In the genomic region with DNA sequence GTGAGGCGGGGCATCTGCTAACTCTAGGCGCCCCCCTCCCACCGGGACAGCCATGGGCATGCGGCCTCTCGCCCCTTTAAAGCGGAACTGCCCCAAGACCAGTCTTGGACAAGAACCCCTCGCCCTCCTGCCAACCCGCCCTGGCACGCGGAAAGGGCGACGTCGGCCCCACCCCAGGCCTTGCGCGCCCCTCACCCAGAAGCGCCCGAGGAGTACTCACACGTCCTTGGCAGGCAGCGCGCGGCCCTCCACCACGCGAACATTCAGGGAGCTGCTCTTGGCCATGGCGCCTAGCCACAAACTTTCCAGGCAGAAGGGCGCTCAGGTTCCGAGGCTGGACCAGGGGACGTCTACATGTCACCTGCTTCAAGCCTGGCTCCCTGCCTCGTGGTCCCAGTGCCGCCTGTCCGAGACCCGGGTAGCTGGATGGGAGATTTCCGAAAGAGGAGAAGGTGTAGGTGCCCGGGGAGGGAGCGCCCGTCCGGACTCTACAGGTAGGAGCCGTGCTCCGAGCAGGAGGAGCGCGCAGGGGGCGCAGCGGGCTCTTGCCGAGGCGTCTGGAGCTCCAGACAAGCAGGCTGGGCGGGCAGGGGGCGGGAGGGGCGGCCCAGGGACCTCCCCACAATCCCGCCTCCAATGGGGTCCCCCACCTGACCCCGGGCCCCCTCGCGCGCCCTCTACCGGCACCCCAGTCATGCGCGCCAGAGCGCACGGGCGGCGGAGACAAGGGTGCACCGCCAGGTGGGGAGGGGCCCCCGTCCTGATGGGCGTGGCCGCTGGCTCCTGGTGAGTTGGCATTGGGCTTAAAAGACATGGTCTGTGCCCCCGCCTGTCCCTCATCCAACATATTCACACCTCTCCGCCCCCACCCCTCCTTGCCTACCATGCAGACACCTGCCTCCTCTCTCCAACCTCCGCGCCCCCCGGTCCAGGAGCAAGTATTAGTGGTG, we compare ENCODE assay signal across 8 cellular contexts. TPM values are rescaled to one million over a fixed set of nuclear protein-coding genes. Genes with fewer than 3 reads are reported as not detected.
DNase-seq lines count a peak whose midpoint lies in the region; ATAC-seq, FAIRE-seq and TF ChIP-seq lines count a peak whose summit lies in the region.

A gene with protein sequence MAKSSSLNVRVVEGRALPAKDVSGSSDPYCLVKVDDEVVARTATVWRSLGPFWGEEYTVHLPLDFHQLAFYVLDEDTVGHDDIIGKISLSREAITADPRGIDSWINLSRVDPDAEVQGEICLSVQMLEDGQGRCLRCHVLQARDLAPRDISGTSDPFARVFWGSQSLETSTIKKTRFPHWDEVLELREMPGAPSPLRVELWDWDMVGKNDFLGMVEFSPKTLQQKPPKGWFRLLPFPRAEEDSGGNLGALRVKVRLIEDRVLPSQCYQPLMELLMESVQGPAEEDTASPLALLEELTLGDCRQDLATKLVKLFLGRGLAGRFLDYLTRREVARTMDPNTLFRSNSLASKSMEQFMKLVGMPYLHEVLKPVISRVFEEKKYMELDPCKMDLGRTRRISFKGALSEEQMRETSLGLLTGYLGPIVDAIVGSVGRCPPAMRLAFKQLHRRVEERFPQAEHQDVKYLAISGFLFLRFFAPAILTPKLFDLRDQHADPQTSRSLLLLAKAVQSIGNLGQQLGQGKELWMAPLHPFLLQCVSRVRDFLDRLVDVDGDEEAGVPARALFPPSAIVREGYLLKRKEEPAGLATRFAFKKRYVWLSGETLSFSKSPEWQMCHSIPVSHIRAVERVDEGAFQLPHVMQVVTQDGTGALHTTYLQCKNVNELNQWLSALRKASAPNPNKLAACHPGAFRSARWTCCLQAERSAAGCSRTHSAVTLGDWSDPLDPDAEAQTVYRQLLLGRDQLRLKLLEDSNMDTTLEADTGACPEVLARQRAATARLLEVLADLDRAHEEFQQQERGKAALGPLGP (minus strand): TSS at position 584 of the 950 bp plus-strand sequence. CDS start 299 bp downstream, at position 285.

- WGBS in small intestine, 3 donors: 4 to 8% (median 5%) methylated on average over 61 to 68 of the region's 68 CpGs

- no peak for FAIRE-seq in small intestine (lab: Jason Lieb, UNC)

- peaks cover 27% of the 10 kb centered on the region for H3K27me3 ChIP-seq in foreskin keratinocyte
- peaks cover 0 to 2% of the 10 kb centered on the region in 2 donors for H3K27me3 ChIP-seq in small intestine (ENCODE audit: control insufficient read depth in 2 of 2, insufficient read depth in 2 of 2, low read length in 2 of 2)

- H3K36me3 ChIP-seq in small intestine (ENCODE audit: control insufficient read depth in 2 of 2, insufficient read depth in 2 of 2, low read length in 2 of 2): no peaks in the 10 kb centered on the region

- in situ Hi-C loops in G401 (cut with HindIII; ENCODE audit: low sequenced_read_pairs): no loop called here

- peak; percentile 67 for TF ChIP-seq CTCF in foreskin keratinocyte (conservative IDR thresholded peaks at IDR 0.05)

- no peak for TF ChIP-seq POLR2A in GM18505 (IDR thresholded peaks at IDR 0.05; ENCODE audit: borderline replicate concordance, extremely low read depth, insufficient read depth, insufficient read length)

- ATAC-seq in foreskin keratinocyte: peak; percentile 81
- ATAC-seq in GM18505 (IDR thresholded peaks at IDR 0.05; ENCODE audit: unreplicated experiment): no peak

- DNase-seq in NCI-H82 (lab: John Stamatoyannopoulos, UW) (peak; percentile 81), NCI-H82 treated with DMSO at 0.1 percent for 48 hours (lab: John Stamatoyannopoulos, UW; ENCODE audit: unreplicated experiment) (no peak), NCI-H526 (lab: John Stamatoyannopoulos, UW) (peak; percentile 64 to 87), activated T-cell treated with anti-CD3 and anti-CD28 coated beads for 24 hours (ENCODE audit: low read depth) (peak; percentile 67), foreskin keratinocyte (peak in 1 of 2 donors; percentile 20), small intestine (peak; percentile 46), G401 (ENCODE audit: low spot score) (no peak)

- no peaks in the 10 kb centered on the region for H3K9me3 ChIP-seq in small intestine (ENCODE audit: control insufficient read depth, low read depth)

- no peaks in the 10 kb centered on the region for H3K4me1 ChIP-seq in foreskin keratinocyte
- H3K4me1 ChIP-seq in small intestine (ENCODE audit: control insufficient read depth in 2 of 2, insufficient read depth in 1 of 2, low read depth in 1 of 2, low read length in 1 of 2): no peaks in the 10 kb centered on the region

- H3K27ac ChIP-seq in foreskin keratinocyte (no peak within 1 kb of the TSS), small intestine (ENCODE audit: low read depth in 1 of 2, low read length in 1 of 2) (no peak within 1 kb of the TSS)

- H3K4me3 ChIP-seq in small intestine (ENCODE audit: low read depth in 1 of 2, low read length in 2 of 2): peak within 1 kb of the TSS in 1 of 2 donors; percentile 20

RNA-seq across cellular contexts. Expression of the gene that starts here (rescaled TPM):
- total RNA-seq in foreskin keratinocyte: 0.07 TPM in 1 of 2 replicates, not detected in the other
- polyA plus RNA-seq in foreskin keratinocyte (not detected in 2 replicates), small intestine (under 1 TPM in 2 of 3 donors, not detected in 1; 0.16 to 0.81 TPM)
- total RNA-seq in G401 (2014; rRNA removed; shearing (Covaris generic)): 3.1 and 3.3 TPM in 2 replicates

Comparison
In these comparisons a context has a peak if more than half of its experiments do, and no peak if none do; other contexts are left out.
1. DNase-seq: peak in NCI-H82 (single experiment), NCI-H526 (2 of 2) and activated T-cell treated with anti-CD3 and anti-CD28 coated beads for 24 hours (single experiment); none in NCI-H82 treated with DMSO at 0.1 percent for 48 hours (single experiment) and G401 (single experiment).
2. Peak in ATAC-seq in foreskin keratinocyte; RNA of the gene not detected or under 1 TPM.
3. Peak in DNase-seq in small intestine; RNA of the gene not detected or under 1 TPM.